29 cellular contexts compared by ENCODE assay signal in genomic region chr6:161584051-161584450, GRCh38.
DNase-seq lines count a peak whose midpoint lies in the region; ATAC-seq and TF ChIP-seq lines count a peak whose summit lies in the region.
"Had no signal": no experiment of that assay in that cellular context is flagged by ENCODE, and none has a peak within 500 bp of the region (broad histone marks: within the 10 kb centered on the region; RNA-seq: fewer than 3 reads in every experiment).

No MANE protein-coding gene starts in this region.

- peak; percentile 38 for DNase-seq in MCF 10A (ENCODE audit: unreplicated experiment)
- DNase-seq in breast epithelium (ENCODE audit: low spot score in 2 of 2) = no peak
- peak; percentile 61 for DNase-seq in RWPE1 (ENCODE audit: low spot score)
- DNase-seq in epithelial cell of prostate (ENCODE audit: low read depth, low spot score) = no peak
- DNase-seq in activated CD4-positive, alpha-beta T cell treated with anti-CD3 and anti-CD28 coated beads for 1 hour = no peak
- no peak for DNase-seq in activated naive CD8-positive, alpha-beta T cell treated with anti-CD3 and anti-CD28 coated beads, Interleukin-2, amount 50 U/mL, for 24 hours
- no peak for DNase-seq in NCI-H526 (lab: John Stamatoyannopoulos, UW)
- DNase-seq: activated effector memory CD4-positive, alpha-beta T cell treated with anti-CD3 and anti-CD28 coated beads, Interleukin-2, amount 50 U/mL, for 16 hours; DMS79; effector CD8-positive, alpha-beta T cell; gastrocnemius medialis; hippocampal formation; KBM-7; left ventricle myocardium superior; midbrain; natural killer cell; NCI-H187 treated with DMSO at 0.1 percent for 48 hours; NCI-H2227 treated with DMSO at 0.1 percent for 48 hours; NCI-H82; PC-9; retina; stimulated activated CD4-positive, alpha-beta T cell treated with anti-CD3 and anti-CD28 coated beads, Interleukin-2, amount 100 ng/mL, for 24 hours; substantia nigra; T-helper 17 cell; upper lobe of right lung had no signal

- intact Hi-C loops in MCF 10A (cut with micrococcal nuclease) (no loop called here), breast epithelium (cut with DNase I; ENCODE audit: low total_unique reads) (no loop called here)

- no peaks in the 10 kb centered on the region for H3K36me3 ChIP-seq in breast epithelium
- H3K36me3 ChIP-seq: gastrocnemius medialis, SJSA1, upper lobe of right lung had no signal

- no peaks in the 10 kb centered on the region for H3K9me3 Mint-ChIP-seq in MCF 10A (ENCODE audit: unreplicated experiment)
- H3K9me3 Mint-ChIP-seq in activated naive CD8-positive, alpha-beta T cell treated with anti-CD3 and anti-CD28 coated beads, Interleukin-2, amount 50 U/mL, for 24 hours = no peaks in the 10 kb centered on the region

- H3K36me3 Mint-ChIP-seq in MCF 10A (ENCODE audit: insufficient read depth, unreplicated experiment) = no peaks in the 10 kb centered on the region
- no peaks in the 10 kb centered on the region for H3K36me3 Mint-ChIP-seq in activated naive CD8-positive, alpha-beta T cell treated with anti-CD3 and anti-CD28 coated beads, Interleukin-2, amount 50 U/mL, for 24 hours (ENCODE audit: low read depth)
- H3K36me3 Mint-ChIP-seq: natural killer cell had no signal

- CTCF ChIA-PET in MCF 10A (lab: Yijun Ruan, JAX) = interaction anchor here (0.6 kb wide), 1 partner anchor 1126 kb away, joined by 3 read pairs; no protein-coding TSS in a partner anchor
- CTCF ChIA-PET in RWPE1 (lab: Yijun Ruan, JAX) = interaction anchor here (0.6 kb wide), 1 partner anchor 189 kb away, joined by 3 read pairs; no protein-coding TSS in a partner anchor

- H3K4me1 ChIP-seq in breast epithelium = no peaks in the 10 kb centered on the region
- H3K4me1 ChIP-seq: A549, gastrocnemius medialis, SJSA1, upper lobe of right lung had no signal

- POLR2A ChIA-PET in MCF 10A (lab: Yijun Ruan, JAX) = interaction anchor here (0.8 to 1.3 kb wide), 2 partner anchors 36 to 86 kb away, joined by 3 to 4 read pairs; no protein-coding TSS in a partner anchor
- POLR2A ChIA-PET in RWPE1 (lab: Yijun Ruan, JAX; ENCODE audit: low non-redundant PET) = no interaction called here

- TSS peak; percentile 42 for BruUV-seq in MCF 10A (replicated peaks; lab: Mats Ljungman, UMichigan)

- TF ChIP-seq CTCF in MCF 10A (IDR thresholded peaks at IDR 0.05; ENCODE audit: unreplicated experiment) (no peak), breast epithelium (IDR thresholded peaks at IDR 0.05) (no peak), RWPE1 (conservative IDR thresholded peaks at IDR 0.05; ENCODE audit: low read depth) (no peak)

- H3K4me3 ChIP-seq in breast epithelium = no peak overlapping the region
- H3K4me3 ChIP-seq: A549, gastrocnemius medialis, PC-9, SJSA1, smooth muscle cell, upper lobe of right lung had no signal

- no peaks in the 10 kb centered on the region for H3K27me3 Mint-ChIP-seq in MCF 10A (ENCODE audit: insufficient read depth, unreplicated experiment)
- no peaks in the 10 kb centered on the region for H3K27me3 Mint-ChIP-seq in activated naive CD8-positive, alpha-beta T cell treated with anti-CD3 and anti-CD28 coated beads, Interleukin-2, amount 50 U/mL, for 24 hours
- H3K27me3 Mint-ChIP-seq: T-helper 17 cell had no signal

- H3K4me1 Mint-ChIP-seq in MCF 10A (ENCODE audit: insufficient read depth, unreplicated experiment) = peaks cover 6% of the 10 kb centered on the region
- H3K4me1 Mint-ChIP-seq in activated naive CD8-positive, alpha-beta T cell treated with anti-CD3 and anti-CD28 coated beads, Interleukin-2, amount 50 U/mL, for 24 hours = no peaks in the 10 kb centered on the region
- H3K4me1 Mint-ChIP-seq: T-helper 17 cell had no signal

- H3K27me3 ChIP-seq in breast epithelium = no peaks in the 10 kb centered on the region
- H3K27me3 ChIP-seq: gastrocnemius medialis, SJSA1, upper lobe of right lung had no signal

- H3K27ac Mint-ChIP-seq in MCF 10A (ENCODE audit: low read depth, unreplicated experiment) = peak overlapping the region; percentile 18
- no peak overlapping the region for H3K27ac Mint-ChIP-seq in activated naive CD8-positive, alpha-beta T cell treated with anti-CD3 and anti-CD28 coated beads, Interleukin-2, amount 50 U/mL, for 24 hours
- H3K27ac Mint-ChIP-seq: natural killer cell, T-helper 17 cell had no signal

- H3K4me3 Mint-ChIP-seq in MCF 10A (ENCODE audit: unreplicated experiment) = no peak overlapping the region
- no peak overlapping the region for H3K4me3 Mint-ChIP-seq in activated naive CD8-positive, alpha-beta T cell treated with anti-CD3 and anti-CD28 coated beads, Interleukin-2, amount 50 U/mL, for 24 hours
- H3K4me3 Mint-ChIP-seq: natural killer cell, T-helper 17 cell had no signal

- no peak for ATAC-seq in GM21576 (IDR thresholded peaks at IDR 0.05; ENCODE audit: unreplicated experiment)
- ATAC-seq in activated naive CD8-positive, alpha-beta T cell treated with anti-CD3 and anti-CD28 coated beads, Interleukin-2, amount 50 U/mL, for 24 hours = no peak
- ATAC-seq: A549, gastrocnemius medialis, left ventricle myocardium superior, natural killer cell, T-helper 17 cell, upper lobe of right lung had no signal

- H3K27ac ChIP-seq in breast epithelium = no peak overlapping the region
- no peak overlapping the region for H3K27ac ChIP-seq in RWPE1
- H3K27ac ChIP-seq in epithelial cell of prostate = peak overlapping the region; percentile 92
- H3K27ac ChIP-seq: A549, gastrocnemius medialis, PC-9, SJSA1, upper lobe of right lung had no signal

- no peak for TF ChIP-seq POLR2A in breast epithelium (IDR thresholded peaks at IDR 0.05)

- H3K9me3 ChIP-seq in breast epithelium = no peaks in the 10 kb centered on the region
- H3K9me3 ChIP-seq: A549, gastrocnemius medialis, SJSA1, upper lobe of right lung had no signal

Comparison
In these comparisons a context has a peak if more than half of its experiments do, and no peak if none do; other contexts are left out.
1. DNase-seq: peak in MCF 10A (single experiment) and RWPE1 (single experiment); none in breast epithelium (0 of 2), epithelial cell of prostate (single experiment), activated CD4-positive, alpha-beta T cell treated with anti-CD3 and anti-CD28 coated beads for 1 hour (single experiment), activated naive CD8-positive, alpha-beta T cell treated with anti-CD3 and anti-CD28 coated beads, Interleukin-2, amount 50 U/mL, for 24 hours (single experiment) and NCI-H526 (0 of 2).